ENCODE assay signal across 30 cellular contexts in the genomic region with DNA sequence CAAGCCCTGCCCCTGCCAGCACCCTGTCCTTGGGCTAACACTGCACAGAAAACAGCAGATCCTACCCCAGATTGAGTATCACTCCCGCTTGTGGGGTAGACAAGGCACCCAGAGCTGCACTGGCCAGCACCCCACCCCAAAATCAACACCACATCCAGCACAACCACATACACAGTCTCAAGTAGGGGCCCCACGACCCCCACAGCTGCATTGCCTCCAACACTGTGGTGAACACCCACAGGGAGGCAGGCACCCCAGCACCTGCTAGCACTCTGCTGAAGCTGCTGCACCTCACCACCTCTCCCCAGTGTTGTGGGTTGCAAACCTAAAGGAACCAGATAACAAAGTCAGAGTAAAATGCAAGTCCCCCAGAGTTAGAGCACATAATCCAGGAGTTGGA.
DNase-seq lines count a peak whose midpoint lies in the region; ATAC-seq and TF ChIP-seq lines count a peak whose summit lies in the region.
"Had no signal": no experiment of that assay in that cellular context is flagged by ENCODE, and none has a peak within 500 bp of the region (broad histone marks: within the 10 kb centered on the region; RNA-seq: fewer than 3 reads in every experiment).

No MANE protein-coding gene starts in this region.

- no peak overlapping the region for H3K4me3 Mint-ChIP-seq in chondrocyte (ENCODE audit: unreplicated experiment)
- H3K4me3 Mint-ChIP-seq: B cell; CD14-positive monocyte; CD4-positive, alpha-beta memory T cell; CD4-positive, alpha-beta T cell; CD4-positive, CD25-positive, alpha-beta regulatory T cell; CD8-positive, alpha-beta memory T cell; CD8-positive, alpha-beta T cell had no signal

- no peak overlapping the region for H3K4me3 ChIP-seq in DND-41 (ENCODE audit: low read depth in 1 of 2, low read length in 2 of 2)
- H3K4me3 ChIP-seq: A549; BLaER1; BLaER1 treated with 17β-estradiol and CSF1 and Interleukin-3, amounts not matched to agents 10 nM and 100 nM had no signal

- H4K20me1 ChIP-seq in DND-41 (ENCODE audit: insufficient read depth, low read length): no peaks in the 10 kb centered on the region
- H4K20me1 ChIP-seq: BLaER1 treated with 17β-estradiol and CSF1 and Interleukin-3, amounts not matched to agents 10 nM and 100 nM had no signal

- no peaks in the 10 kb centered on the region for H3K27me3 ChIP-seq in DND-41 (ENCODE audit: insufficient read depth, low read length, poor library complexity)
- H3K27me3 ChIP-seq: BE2C had no signal

- H3K79me2 ChIP-seq in DND-41 (ENCODE audit: insufficient read depth, low read length): no peaks in the 10 kb centered on the region

- no peak overlapping the region for H3K27ac ChIP-seq in DND-41 (ENCODE audit: low read length)
- H3K27ac ChIP-seq: 22Rv1; A549; BLaER1; BLaER1 treated with 17β-estradiol and CSF1 and Interleukin-3, amounts not matched to agents 10 nM and 100 nM; C4-2B had no signal

- no peaks in the 10 kb centered on the region for H3K36me3 Mint-ChIP-seq in chondrocyte (ENCODE audit: low read depth)
- H3K36me3 Mint-ChIP-seq: CD14-positive monocyte; CD4-positive, alpha-beta memory T cell; CD4-positive, CD25-positive, alpha-beta regulatory T cell; CD8-positive, alpha-beta memory T cell; CD8-positive, alpha-beta T cell had no signal

- H3K4me1 ChIP-seq in DND-41 (ENCODE audit: insufficient read depth, low read length): no peaks in the 10 kb centered on the region
- H3K4me1 ChIP-seq: A549; BE2C; BLaER1; BLaER1 treated with 17β-estradiol and CSF1 and Interleukin-3, amounts not matched to agents 10 nM and 100 nM; Caco-2 had no signal

- H3K9ac ChIP-seq in DND-41 (ENCODE audit: low read depth, low read length): no peak overlapping the region
- H3K9ac ChIP-seq: BLaER1; BLaER1 treated with 17β-estradiol and CSF1 and Interleukin-3, amounts not matched to agents 10 nM and 100 nM had no signal

- peaks cover 2% of the 10 kb centered on the region for H3K9me3 Mint-ChIP-seq in chondrocyte (ENCODE audit: low read depth)
- H3K9me3 Mint-ChIP-seq: CD4-positive, alpha-beta T cell; CD8-positive, alpha-beta T cell had no signal

- no peaks in the 10 kb centered on the region for H3K36me3 ChIP-seq in DND-41 (ENCODE audit: insufficient read depth, low read length)
- H3K36me3 ChIP-seq: BE2C; BLaER1; BLaER1 treated with 17β-estradiol and CSF1 and Interleukin-3, amounts not matched to agents 10 nM and 100 nM had no signal

- no peak overlapping the region for H3K27ac Mint-ChIP-seq in chondrocyte (ENCODE audit: unreplicated experiment)
- H3K27ac Mint-ChIP-seq: B cell; CD14-positive monocyte; CD4-positive, alpha-beta T cell; CD4-positive, CD25-positive, alpha-beta regulatory T cell; CD8-positive, alpha-beta memory T cell; CD8-positive, alpha-beta T cell had no signal

- peak; percentile 75 for ATAC-seq in DND-41 (ENCODE audit: insufficient read depth, low read depth)
- ATAC-seq: A549; CD8-positive, alpha-beta T cell had no signal

- H3K4me2 ChIP-seq in DND-41 (ENCODE audit: insufficient read depth, low read length): no peak overlapping the region
- H3K4me2 ChIP-seq: A549; BLaER1; BLaER1 treated with 17β-estradiol and CSF1 and Interleukin-3, amounts not matched to agents 10 nM and 100 nM had no signal

- TF ChIP-seq CTCF in DND-41 (IDR thresholded peaks at IDR 0.05; ENCODE audit: borderline replicate concordance, extremely low read depth, low read length, poor library complexity, severe bottlenecking) (no peak), chondrocyte (IDR thresholded peaks at IDR 0.05) (no peak)

- no peaks in the 10 kb centered on the region for H3K4me1 Mint-ChIP-seq in chondrocyte (ENCODE audit: low read depth)
- H3K4me1 Mint-ChIP-seq: B cell; CD14-positive monocyte; CD4-positive, alpha-beta memory T cell; CD4-positive, CD25-positive, alpha-beta regulatory T cell; CD8-positive, alpha-beta memory T cell had no signal

- no peaks in the 10 kb centered on the region for H3K27me3 Mint-ChIP-seq in chondrocyte (ENCODE audit: low read depth)
- H3K27me3 Mint-ChIP-seq: B cell; CD4-positive, alpha-beta memory T cell; CD4-positive, alpha-beta T cell; CD4-positive, CD25-positive, alpha-beta regulatory T cell had no signal

- no peaks in the 10 kb centered on the region for H3K9me3 ChIP-seq in DND-41 (ENCODE audit: insufficient read depth, low read length, severe bottlenecking)
- H3K9me3 ChIP-seq: A549, BE2C, BLaER1, Caco-2 had no signal

- H2AFZ ChIP-seq in DND-41 (ENCODE audit: low read depth, low read length): no peak overlapping the region

- DNase-seq in DND-41 (peak; percentile 30), chondrocyte (ENCODE audit: low spot score) (peak; percentile 85), NCI-H69 (lab: John Stamatoyannopoulos, UW) (no peak)
- DNase-seq in activated CD8-positive, alpha-beta memory T cell treated with anti-CD3 and anti-CD28 coated beads, Interleukin-2, amount 50 U/mL, for 48 hours: no peak
- DNase-seq: 8988T; ACHN; AML-193; BE2C; C1 segment of cervical spinal cord; Caco-2; Calu3; CD4-positive, alpha-beta memory T cell; CD4-positive, alpha-beta T cell; CD4-positive, CD25-positive, alpha-beta regulatory T cell; CD8-positive, alpha-beta memory T cell; CD8-positive, alpha-beta T cell; COR-L47; DMS 273 treated with DMSO at 0.1 percent for 48 hours; DMS153; DMS53; DMS79; DMS79 treated with DMSO at 0.1 percent for 48 hours; EL had no signal

Comparison
In these comparisons a context has a peak if more than half of its experiments do, and no peak if none do; other contexts are left out.
1. DNase-seq: peak in DND-41 (single experiment) and chondrocyte (single experiment); none in activated CD8-positive, alpha-beta memory T cell treated with anti-CD3 and anti-CD28 coated beads, Interleukin-2, amount 50 U/mL, for 48 hours (single experiment) and NCI-H69 (single experiment).